In the genomic region with DNA sequence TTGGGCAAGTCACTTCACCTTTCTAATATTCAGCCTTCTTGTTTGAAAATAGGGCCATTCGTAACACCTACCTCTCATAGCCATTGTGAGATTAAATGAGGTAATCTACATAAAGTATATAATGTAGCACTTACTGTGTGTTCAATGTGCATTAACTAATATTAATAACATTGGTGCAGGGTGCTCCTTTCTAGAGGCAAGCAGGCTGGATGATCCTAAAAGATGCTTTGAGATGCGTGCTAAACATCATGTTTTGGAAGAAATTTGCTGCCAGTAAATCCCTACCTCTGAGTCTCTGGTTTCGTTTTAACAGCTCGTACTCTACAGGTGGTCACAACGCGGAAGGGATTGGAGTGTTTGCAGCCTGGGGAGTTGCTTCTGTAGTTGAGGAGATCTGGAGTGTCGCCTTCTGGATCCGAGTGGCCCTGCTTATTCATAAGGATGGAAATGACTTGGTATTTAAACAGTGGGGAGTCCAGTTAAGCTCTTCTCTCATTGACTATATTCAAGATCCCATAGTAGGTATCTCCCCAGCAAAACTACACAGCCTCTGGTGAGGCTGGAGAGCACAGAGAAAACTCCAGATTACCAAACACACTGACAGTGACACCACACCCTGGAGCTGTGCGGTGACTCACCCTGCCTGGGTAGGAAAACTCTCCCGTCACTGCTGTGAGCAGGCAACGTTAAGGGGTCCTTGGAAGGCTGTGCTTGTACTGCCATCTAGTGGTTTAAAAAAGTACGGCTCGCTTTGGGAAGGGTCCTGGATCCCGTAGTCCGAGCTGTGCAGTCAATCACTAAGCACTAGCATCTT, we compare ENCODE assay signal across 1 cellular context.
TF ChIP-seq lines count a peak whose summit lies in the region.

No MANE protein-coding gene starts in this region.

TF ChIP-seq in K562, 482 proteins besides CTCF, POLR2A, EP300 and RAD21 (continued from another document and continues in another):
- TF ChIP-seq CHCHD3 (CRISPR knock-in tag; IDR thresholded peaks at IDR 0.05) (no peak), L3MBTL2 (IDR thresholded peaks at IDR 0.05) (no peak), HSF4 (CRISPR knock-in tag; IDR thresholded peaks at IDR 0.05; ENCODE audit: borderline replicate concordance) (no peak), CSDE1 (IDR thresholded peaks at IDR 0.05) (no peak), NR2F6 (CRISPR knock-in tag; IDR thresholded peaks at IDR 0.05) (no peak), HNRNPK (IDR thresholded peaks at IDR 0.05; ENCODE audit: low read depth, low read length, poor library complexity, severe bottlenecking) (no peak), HDGF (IDR thresholded peaks at IDR 0.05) (no peak), SMARCC2 (IDR thresholded peaks at IDR 0.05; ENCODE audit: low read depth) (no peak), PHF8 (IDR thresholded peaks at IDR 0.05; ENCODE audit: borderline replicate concordance, low read length) (no peak), KDM4B (IDR thresholded peaks at IDR 0.05; ENCODE audit: borderline replicate concordance in 2 of 2, low read depth in 1 of 2) (no peak), SIRT6 (IDR thresholded peaks at IDR 0.05; ENCODE audit: low read depth, low read length) (no peak), LCOR (CRISPR knock-in tag; IDR thresholded peaks at IDR 0.05) (peak; percentile 67; the same call in 1 of the 2 replicates), ZFX (CRISPR knock-in tag; IDR thresholded peaks at IDR 0.05) (no peak), HDAC1 (IDR thresholded peaks at IDR 0.05) (peak in 1 of 2 experiments; percentile 49; a peak in 1 of 4 replicates), SMAD1 (IDR thresholded peaks at IDR 0.05; ENCODE audit: low read depth, low read length, partially characterized antibody) (peak; percentile 56), ZNF76 (CRISPR knock-in tag; IDR thresholded peaks at IDR 0.05; ENCODE audit: borderline replicate concordance) (no peak), FOXJ2 (tag; IDR thresholded peaks at IDR 0.05) (no peak), NFYB (IDR thresholded peaks at IDR 0.05; ENCODE audit: extremely low read depth, insufficient read length) (no peak), FOXA1 (IDR thresholded peaks at IDR 0.05; ENCODE audit: borderline replicate concordance) (no peak), RBM22 (IDR thresholded peaks at IDR 0.05; ENCODE audit: low read depth, low read length, poor library complexity, severe bottlenecking) (no peak), KAT8 (IDR thresholded peaks at IDR 0.05; ENCODE audit: low read depth) (no peak), POLR2AphosphoS2 (IDR thresholded peaks at IDR 0.05; ENCODE audit: low read length) (no peak), HDAC6 (IDR thresholded peaks at IDR 0.05; ENCODE audit: low read depth, low read length) (no peak)
- TF ChIP-seq, protein P1, sequence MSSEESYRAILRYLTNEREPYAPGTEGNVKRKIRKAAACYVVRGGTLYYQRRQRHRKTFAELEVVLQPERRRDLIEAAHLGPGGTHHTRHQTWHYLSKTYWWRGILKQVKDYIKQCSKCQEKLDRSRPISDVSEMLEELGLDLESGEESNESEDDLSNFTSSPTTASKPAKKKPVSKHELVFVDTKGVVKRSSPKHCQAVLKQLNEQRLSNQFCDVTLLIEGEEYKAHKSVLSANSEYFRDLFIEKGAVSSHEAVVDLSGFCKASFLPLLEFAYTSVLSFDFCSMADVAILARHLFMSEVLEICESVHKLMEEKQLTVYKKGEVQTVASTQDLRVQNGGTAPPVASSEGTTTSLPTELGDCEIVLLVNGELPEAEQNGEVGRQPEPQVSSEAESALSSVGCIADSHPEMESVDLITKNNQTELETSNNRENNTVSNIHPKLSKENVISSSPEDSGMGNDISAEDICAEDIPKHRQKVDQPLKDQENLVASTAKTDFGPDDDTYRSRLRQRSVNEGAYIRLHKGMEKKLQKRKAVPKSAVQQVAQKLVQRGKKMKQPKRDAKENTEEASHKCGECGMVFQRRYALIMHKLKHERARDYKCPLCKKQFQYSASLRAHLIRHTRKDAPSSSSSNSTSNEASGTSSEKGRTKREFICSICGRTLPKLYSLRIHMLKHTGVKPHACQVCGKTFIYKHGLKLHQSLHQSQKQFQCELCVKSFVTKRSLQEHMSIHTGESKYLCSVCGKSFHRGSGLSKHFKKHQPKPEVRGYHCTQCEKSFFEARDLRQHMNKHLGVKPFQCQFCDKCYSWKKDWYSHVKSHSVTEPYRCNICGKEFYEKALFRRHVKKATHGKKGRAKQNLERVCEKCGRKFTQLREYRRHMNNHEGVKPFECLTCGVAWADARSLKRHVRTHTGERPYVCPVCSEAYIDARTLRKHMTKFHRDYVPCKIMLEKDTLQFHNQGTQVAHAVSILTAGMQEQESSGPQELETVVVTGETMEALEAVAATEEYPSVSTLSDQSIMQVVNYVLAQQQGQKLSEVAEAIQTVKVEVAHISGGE (CRISPR knock-in tag; IDR thresholded peaks at IDR 0.05): no peak
- TF ChIP-seq, protein P2, sequence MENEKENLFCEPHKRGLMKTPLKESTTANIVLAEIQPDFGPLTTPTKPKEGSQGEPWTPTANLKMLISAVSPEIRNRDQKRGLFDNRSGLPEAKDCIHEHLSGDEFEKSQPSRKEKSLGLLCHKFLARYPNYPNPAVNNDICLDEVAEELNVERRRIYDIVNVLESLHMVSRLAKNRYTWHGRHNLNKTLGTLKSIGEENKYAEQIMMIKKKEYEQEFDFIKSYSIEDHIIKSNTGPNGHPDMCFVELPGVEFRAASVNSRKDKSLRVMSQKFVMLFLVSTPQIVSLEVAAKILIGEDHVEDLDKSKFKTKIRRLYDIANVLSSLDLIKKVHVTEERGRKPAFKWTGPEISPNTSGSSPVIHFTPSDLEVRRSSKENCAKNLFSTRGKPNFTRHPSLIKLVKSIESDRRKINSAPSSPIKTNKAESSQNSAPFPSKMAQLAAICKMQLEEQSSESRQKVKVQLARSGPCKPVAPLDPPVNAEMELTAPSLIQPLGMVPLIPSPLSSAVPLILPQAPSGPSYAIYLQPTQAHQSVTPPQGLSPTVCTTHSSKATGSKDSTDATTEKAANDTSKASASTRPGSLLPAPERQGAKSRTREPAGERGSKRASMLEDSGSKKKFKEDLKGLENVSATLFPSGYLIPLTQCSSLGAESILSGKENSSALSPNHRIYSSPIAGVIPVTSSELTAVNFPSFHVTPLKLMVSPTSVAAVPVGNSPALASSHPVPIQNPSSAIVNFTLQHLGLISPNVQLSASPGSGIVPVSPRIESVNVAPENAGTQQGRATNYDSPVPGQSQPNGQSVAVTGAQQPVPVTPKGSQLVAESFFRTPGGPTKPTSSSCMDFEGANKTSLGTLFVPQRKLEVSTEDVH (IDR thresholded peaks at IDR 0.05; ENCODE audit: low read depth, partially characterized antibody): no peak
- TF ChIP-seq, protein P3, sequence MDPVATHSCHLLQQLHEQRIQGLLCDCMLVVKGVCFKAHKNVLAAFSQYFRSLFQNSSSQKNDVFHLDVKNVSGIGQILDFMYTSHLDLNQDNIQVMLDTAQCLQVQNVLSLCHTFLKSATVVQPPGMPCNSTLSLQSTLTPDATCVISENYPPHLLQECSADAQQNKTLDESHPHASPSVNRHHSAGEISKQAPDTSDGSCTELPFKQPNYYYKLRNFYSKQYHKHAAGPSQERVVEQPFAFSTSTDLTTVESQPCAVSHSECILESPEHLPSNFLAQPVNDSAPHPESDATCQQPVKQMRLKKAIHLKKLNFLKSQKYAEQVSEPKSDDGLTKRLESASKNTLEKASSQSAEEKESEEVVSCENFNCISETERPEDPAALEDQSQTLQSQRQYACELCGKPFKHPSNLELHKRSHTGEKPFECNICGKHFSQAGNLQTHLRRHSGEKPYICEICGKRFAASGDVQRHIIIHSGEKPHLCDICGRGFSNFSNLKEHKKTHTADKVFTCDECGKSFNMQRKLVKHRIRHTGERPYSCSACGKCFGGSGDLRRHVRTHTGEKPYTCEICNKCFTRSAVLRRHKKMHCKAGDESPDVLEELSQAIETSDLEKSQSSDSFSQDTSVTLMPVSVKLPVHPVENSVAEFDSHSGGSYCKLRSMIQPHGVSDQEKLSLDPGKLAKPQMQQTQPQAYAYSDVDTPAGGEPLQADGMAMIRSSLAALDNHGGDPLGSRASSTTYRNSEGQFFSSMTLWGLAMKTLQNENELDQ (CRISPR knock-in tag; IDR thresholded peaks at IDR 0.05; ENCODE audit: borderline replicate concordance): no peak
- TF ChIP-seq, protein P4, sequence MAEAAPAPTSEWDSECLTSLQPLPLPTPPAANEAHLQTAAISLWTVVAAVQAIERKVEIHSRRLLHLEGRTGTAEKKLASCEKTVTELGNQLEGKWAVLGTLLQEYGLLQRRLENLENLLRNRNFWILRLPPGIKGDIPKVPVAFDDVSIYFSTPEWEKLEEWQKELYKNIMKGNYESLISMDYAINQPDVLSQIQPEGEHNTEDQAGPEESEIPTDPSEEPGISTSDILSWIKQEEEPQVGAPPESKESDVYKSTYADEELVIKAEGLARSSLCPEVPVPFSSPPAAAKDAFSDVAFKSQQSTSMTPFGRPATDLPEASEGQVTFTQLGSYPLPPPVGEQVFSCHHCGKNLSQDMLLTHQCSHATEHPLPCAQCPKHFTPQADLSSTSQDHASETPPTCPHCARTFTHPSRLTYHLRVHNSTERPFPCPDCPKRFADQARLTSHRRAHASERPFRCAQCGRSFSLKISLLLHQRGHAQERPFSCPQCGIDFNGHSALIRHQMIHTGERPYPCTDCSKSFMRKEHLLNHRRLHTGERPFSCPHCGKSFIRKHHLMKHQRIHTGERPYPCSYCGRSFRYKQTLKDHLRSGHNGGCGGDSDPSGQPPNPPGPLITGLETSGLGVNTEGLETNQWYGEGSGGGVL (CRISPR knock-in tag; IDR thresholded peaks at IDR 0.05): no peak
- TF ChIP-seq, protein P5, sequence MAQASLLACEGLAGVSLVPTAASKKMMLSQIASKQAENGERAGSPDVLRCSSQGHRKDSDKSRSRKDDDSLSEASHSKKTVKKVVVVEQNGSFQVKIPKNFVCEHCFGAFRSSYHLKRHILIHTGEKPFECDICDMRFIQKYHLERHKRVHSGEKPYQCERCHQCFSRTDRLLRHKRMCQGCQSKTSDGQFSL (CRISPR knock-in tag; IDR thresholded peaks at IDR 0.05): no peak
- TF ChIP-seq, protein P5 (tag; IDR thresholded peaks at IDR 0.05): no peak
- TF ChIP-seq, protein P6, sequence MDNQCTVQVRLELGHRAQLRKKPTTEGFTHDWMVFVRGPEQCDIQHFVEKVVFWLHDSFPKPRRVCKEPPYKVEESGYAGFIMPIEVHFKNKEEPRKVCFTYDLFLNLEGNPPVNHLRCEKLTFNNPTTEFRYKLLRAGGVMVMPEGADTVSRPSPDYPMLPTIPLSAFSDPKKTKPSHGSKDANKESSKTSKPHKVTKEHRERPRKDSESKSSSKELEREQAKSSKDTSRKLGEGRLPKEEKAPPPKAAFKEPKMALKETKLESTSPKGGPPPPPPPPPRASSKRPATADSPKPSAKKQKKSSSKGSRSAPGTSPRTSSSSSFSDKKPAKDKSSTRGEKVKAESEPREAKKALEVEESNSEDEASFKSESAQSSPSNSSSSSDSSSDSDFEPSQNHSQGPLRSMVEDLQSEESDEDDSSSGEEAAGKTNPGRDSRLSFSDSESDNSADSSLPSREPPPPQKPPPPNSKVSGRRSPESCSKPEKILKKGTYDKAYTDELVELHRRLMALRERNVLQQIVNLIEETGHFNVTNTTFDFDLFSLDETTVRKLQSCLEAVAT (IDR thresholded peaks at IDR 0.05): no peak
- TF ChIP-seq, protein P7, sequence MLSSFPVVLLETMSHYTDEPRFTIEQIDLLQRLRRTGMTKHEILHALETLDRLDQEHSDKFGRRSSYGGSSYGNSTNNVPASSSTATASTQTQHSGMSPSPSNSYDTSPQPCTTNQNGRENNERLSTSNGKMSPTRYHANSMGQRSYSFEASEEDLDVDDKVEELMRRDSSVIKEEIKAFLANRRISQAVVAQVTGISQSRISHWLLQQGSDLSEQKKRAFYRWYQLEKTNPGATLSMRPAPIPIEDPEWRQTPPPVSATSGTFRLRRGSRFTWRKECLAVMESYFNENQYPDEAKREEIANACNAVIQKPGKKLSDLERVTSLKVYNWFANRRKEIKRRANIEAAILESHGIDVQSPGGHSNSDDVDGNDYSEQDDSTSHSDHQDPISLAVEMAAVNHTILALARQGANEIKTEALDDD (IDR thresholded peaks at IDR 0.05): peak; percentile 87
- TF ChIP-seq, protein P8, sequence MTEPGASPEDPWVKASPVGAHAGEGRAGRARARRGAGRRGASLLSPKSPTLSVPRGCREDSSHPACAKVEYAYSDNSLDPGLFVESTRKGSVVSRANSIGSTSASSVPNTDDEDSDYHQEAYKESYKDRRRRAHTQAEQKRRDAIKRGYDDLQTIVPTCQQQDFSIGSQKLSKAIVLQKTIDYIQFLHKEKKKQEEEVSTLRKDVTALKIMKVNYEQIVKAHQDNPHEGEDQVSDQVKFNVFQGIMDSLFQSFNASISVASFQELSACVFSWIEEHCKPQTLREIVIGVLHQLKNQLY (CRISPR knock-in tag; conservative IDR thresholded peaks at IDR 0.05): no peak
- TF ChIP-seq, protein P9, sequence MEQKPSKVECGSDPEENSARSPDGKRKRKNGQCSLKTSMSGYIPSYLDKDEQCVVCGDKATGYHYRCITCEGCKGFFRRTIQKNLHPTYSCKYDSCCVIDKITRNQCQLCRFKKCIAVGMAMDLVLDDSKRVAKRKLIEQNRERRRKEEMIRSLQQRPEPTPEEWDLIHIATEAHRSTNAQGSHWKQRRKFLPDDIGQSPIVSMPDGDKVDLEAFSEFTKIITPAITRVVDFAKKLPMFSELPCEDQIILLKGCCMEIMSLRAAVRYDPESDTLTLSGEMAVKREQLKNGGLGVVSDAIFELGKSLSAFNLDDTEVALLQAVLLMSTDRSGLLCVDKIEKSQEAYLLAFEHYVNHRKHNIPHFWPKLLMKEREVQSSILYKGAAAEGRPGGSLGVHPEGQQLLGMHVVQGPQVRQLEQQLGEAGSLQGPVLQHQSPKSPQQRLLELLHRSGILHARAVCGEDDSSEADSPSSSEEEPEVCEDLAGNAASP (IDR thresholded peaks at IDR 0.05): no peak
- TF ChIP-seq, protein P10, sequence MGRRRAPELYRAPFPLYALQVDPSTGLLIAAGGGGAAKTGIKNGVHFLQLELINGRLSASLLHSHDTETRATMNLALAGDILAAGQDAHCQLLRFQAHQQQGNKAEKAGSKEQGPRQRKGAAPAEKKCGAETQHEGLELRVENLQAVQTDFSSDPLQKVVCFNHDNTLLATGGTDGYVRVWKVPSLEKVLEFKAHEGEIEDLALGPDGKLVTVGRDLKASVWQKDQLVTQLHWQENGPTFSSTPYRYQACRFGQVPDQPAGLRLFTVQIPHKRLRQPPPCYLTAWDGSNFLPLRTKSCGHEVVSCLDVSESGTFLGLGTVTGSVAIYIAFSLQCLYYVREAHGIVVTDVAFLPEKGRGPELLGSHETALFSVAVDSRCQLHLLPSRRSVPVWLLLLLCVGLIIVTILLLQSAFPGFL (CRISPR knock-in tag; IDR thresholded peaks at IDR 0.05): no peak
